ENCODE assay signal across 1 cellular context in genomic region chr19:1904385-1905070, GRCh38.
TF ChIP-seq lines count a peak whose summit lies in the region.

No MANE protein-coding gene starts in this region.

TF ChIP-seq in K562, 482 proteins besides CTCF, POLR2A, EP300 and RAD21 (continued from another document and continues in another):
- TF ChIP-seq FOXP4 (CRISPR knock-in tag; IDR thresholded peaks at IDR 0.05; ENCODE audit: borderline replicate concordance) (no peak), ZNF318 (IDR thresholded peaks at IDR 0.05; ENCODE audit: borderline replicate concordance in 1 of 2, low read depth in 1 of 2) (no peak), PTBP1 (IDR thresholded peaks at IDR 0.05; ENCODE audit: low read depth, low read length) (no peak), ZNF121 (CRISPR knock-in tag; conservative IDR thresholded peaks at IDR 0.05) (no peak), GATA2 (CRISPR knock-in tag; IDR thresholded peaks at IDR 0.05) (no peak), FOS (IDR thresholded peaks at IDR 0.05; ENCODE audit: extremely low read depth, insufficient read length) (no peak), ZNF408 (CRISPR knock-in tag; IDR thresholded peaks at IDR 0.05; ENCODE audit: low read depth) (no peak), U2AF1 (optimal IDR thresholded peaks at IDR 0.05; ENCODE audit: low read depth, low read length) (no peak), ZNF133 (CRISPR knock-in tag; IDR thresholded peaks at IDR 0.05) (no peak), SRSF9 (IDR thresholded peaks at IDR 0.05; ENCODE audit: borderline replicate concordance, low read depth, low read length) (no peak), CEBPB (tag; IDR thresholded peaks at IDR 0.05) (no peak), ARID3B (CRISPR knock-in tag; IDR thresholded peaks at IDR 0.05; ENCODE audit: borderline replicate concordance) (no peak), KLF13 (tag; IDR thresholded peaks at IDR 0.05; ENCODE audit: borderline replicate concordance, low read depth) (no peak), PKNOX1 (IDR thresholded peaks at IDR 0.05) (peak; percentile 54), ZFP30 (CRISPR knock-in tag; IDR thresholded peaks at IDR 0.05; ENCODE audit: borderline replicate concordance) (no peak), ZFP1 (CRISPR knock-in tag; IDR thresholded peaks at IDR 0.05) (no peak), MCM7 (IDR thresholded peaks at IDR 0.05) (no peak), ARHGAP35 (IDR thresholded peaks at IDR 0.05; ENCODE audit: partially characterized antibody) (no peak), SMAD2 (IDR thresholded peaks at IDR 0.05; ENCODE audit: low read depth, low read length) (no peak), ERF (CRISPR knock-in tag; IDR thresholded peaks at IDR 0.05) (no peak), DLX4 (CRISPR knock-in tag; IDR thresholded peaks at IDR 0.05) (no peak), SREBF2 (CRISPR knock-in tag; IDR thresholded peaks at IDR 0.05) (no peak), SMARCA5 (IDR thresholded peaks at IDR 0.05) (no peak), ZNF511 (CRISPR knock-in tag; IDR thresholded peaks at IDR 0.05) (no peak)
- TF ChIP-seq, protein P1, sequence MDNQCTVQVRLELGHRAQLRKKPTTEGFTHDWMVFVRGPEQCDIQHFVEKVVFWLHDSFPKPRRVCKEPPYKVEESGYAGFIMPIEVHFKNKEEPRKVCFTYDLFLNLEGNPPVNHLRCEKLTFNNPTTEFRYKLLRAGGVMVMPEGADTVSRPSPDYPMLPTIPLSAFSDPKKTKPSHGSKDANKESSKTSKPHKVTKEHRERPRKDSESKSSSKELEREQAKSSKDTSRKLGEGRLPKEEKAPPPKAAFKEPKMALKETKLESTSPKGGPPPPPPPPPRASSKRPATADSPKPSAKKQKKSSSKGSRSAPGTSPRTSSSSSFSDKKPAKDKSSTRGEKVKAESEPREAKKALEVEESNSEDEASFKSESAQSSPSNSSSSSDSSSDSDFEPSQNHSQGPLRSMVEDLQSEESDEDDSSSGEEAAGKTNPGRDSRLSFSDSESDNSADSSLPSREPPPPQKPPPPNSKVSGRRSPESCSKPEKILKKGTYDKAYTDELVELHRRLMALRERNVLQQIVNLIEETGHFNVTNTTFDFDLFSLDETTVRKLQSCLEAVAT (IDR thresholded peaks at IDR 0.05) = peak in 1 of 2 experiments; percentile 35; a peak in 2 of 4 replicates
- TF ChIP-seq, protein P2, sequence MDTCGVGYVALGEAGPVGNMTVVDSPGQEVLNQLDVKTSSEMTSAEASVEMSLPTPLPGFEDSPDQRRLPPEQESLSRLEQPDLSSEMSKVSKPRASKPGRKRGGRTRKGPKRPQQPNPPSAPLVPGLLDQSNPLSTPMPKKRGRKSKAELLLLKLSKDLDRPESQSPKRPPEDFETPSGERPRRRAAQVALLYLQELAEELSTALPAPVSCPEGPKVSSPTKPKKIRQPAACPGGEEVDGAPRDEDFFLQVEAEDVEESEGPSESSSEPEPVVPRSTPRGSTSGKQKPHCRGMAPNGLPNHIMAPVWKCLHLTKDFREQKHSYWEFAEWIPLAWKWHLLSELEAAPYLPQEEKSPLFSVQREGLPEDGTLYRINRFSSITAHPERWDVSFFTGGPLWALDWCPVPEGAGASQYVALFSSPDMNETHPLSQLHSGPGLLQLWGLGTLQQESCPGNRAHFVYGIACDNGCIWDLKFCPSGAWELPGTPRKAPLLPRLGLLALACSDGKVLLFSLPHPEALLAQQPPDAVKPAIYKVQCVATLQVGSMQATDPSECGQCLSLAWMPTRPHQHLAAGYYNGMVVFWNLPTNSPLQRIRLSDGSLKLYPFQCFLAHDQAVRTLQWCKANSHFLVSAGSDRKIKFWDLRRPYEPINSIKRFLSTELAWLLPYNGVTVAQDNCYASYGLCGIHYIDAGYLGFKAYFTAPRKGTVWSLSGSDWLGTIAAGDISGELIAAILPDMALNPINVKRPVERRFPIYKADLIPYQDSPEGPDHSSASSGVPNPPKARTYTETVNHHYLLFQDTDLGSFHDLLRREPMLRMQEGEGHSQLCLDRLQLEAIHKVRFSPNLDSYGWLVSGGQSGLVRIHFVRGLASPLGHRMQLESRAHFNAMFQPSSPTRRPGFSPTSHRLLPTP (IDR thresholded peaks at IDR 0.05; ENCODE audit: borderline replicate concordance, extremely low read depth, insufficient read length) = no peak
